ENCODE assay signal across 1 cellular context in genomic region chr3:194879126-194879887, GRCh38.
TF ChIP-seq lines count a peak whose summit lies in the region.

No MANE protein-coding gene starts in this region.

TF ChIP-seq in GM23338, 12 proteins besides CTCF, POLR2A, EP300 and RAD21 (continued from another document):
- no peak for TF ChIP-seq ETS1 (IDR thresholded peaks at IDR 0.05)
- no peak for TF ChIP-seq STAT1 (IDR thresholded peaks at IDR 0.05; ENCODE audit: unreplicated experiment)
- TF ChIP-seq CREB1 (CRISPR knock-in tag; IDR thresholded peaks at IDR 0.05; ENCODE audit: low read depth): no peak
- TF ChIP-seq JUNB (IDR thresholded peaks at IDR 0.05; ENCODE audit: unreplicated experiment): no peak
- no peak for TF ChIP-seq POLR2AphosphoS5 (IDR thresholded peaks at IDR 0.05; ENCODE audit: low read depth)
- TF ChIP-seq EZH2phosphoT487 (IDR thresholded peaks at IDR 0.05; ENCODE audit: unreplicated experiment): no peak
- no peak for TF ChIP-seq ZNF331 (CRISPR knock-in tag; IDR thresholded peaks at IDR 0.05; ENCODE audit: low read depth)
- TF ChIP-seq NANOG (IDR thresholded peaks at IDR 0.05; ENCODE audit: borderline replicate concordance): no peak
- TF ChIP-seq REST (IDR thresholded peaks at IDR 0.05; ENCODE audit: unreplicated experiment): no peak
TF ChIP-seq in GM23338: peak in this region for 0.
